Comparison of ENCODE assay signal across 2 cellular contexts in the genomic region with DNA sequence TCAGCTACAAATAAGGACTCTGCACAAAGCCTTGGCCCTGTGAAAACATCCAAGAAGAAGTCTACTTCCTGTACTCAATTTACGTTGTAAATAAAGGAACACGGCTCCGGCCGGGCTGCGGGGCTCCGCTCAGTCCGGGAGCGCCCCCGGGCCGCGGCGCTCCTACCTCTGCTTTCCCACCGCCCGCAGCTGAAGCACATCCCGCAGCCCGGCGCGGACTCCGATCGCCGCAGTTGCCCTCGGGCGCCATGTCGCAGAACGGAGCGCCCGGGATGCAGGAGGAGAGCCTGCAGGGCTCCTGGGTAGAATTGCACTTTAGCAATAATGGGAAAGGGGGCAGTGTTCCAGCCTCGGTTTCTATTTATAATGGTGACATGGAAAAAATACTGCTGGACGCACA.
TF ChIP-seq lines count a peak whose summit lies in the region.

No MANE protein-coding gene starts in this region.

TF ChIP-seq in SK-N-SH, 30 proteins besides CTCF, POLR2A, EP300 and RAD21 (continued from another document):
- TF ChIP-seq, protein P1, sequence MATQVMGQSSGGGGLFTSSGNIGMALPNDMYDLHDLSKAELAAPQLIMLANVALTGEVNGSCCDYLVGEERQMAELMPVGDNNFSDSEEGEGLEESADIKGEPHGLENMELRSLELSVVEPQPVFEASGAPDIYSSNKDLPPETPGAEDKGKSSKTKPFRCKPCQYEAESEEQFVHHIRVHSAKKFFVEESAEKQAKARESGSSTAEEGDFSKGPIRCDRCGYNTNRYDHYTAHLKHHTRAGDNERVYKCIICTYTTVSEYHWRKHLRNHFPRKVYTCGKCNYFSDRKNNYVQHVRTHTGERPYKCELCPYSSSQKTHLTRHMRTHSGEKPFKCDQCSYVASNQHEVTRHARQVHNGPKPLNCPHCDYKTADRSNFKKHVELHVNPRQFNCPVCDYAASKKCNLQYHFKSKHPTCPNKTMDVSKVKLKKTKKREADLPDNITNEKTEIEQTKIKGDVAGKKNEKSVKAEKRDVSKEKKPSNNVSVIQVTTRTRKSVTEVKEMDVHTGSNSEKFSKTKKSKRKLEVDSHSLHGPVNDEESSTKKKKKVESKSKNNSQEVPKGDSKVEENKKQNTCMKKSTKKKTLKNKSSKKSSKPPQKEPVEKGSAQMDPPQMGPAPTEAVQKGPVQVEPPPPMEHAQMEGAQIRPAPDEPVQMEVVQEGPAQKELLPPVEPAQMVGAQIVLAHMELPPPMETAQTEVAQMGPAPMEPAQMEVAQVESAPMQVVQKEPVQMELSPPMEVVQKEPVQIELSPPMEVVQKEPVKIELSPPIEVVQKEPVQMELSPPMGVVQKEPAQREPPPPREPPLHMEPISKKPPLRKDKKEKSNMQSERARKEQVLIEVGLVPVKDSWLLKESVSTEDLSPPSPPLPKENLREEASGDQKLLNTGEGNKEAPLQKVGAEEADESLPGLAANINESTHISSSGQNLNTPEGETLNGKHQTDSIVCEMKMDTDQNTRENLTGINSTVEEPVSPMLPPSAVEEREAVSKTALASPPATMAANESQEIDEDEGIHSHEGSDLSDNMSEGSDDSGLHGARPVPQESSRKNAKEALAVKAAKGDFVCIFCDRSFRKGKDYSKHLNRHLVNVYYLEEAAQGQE (IDR thresholded peaks at IDR 0.05; ENCODE audit: low read depth, low read length), result no peak
- TF ChIP-seq FOXM1 (IDR thresholded peaks at IDR 0.05; ENCODE audit: low read depth), result no peak
- no peak for TF ChIP-seq SIN3A (IDR thresholded peaks at IDR 0.05; ENCODE audit: borderline replicate concordance, low read depth, low read length)
- TF ChIP-seq TAF1 (IDR thresholded peaks at IDR 0.05; ENCODE audit: borderline replicate concordance, low read depth, low read length), result no peak
- TF ChIP-seq, protein P2, sequence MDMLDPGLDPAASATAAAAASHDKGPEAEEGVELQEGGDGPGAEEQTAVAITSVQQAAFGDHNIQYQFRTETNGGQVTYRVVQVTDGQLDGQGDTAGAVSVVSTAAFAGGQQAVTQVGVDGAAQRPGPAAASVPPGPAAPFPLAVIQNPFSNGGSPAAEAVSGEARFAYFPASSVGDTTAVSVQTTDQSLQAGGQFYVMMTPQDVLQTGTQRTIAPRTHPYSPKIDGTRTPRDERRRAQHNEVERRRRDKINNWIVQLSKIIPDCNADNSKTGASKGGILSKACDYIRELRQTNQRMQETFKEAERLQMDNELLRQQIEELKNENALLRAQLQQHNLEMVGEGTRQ (IDR thresholded peaks at IDR 0.05; ENCODE audit: borderline replicate concordance, low read depth, low read length), result no peak
- TF ChIP-seq, protein P3, sequence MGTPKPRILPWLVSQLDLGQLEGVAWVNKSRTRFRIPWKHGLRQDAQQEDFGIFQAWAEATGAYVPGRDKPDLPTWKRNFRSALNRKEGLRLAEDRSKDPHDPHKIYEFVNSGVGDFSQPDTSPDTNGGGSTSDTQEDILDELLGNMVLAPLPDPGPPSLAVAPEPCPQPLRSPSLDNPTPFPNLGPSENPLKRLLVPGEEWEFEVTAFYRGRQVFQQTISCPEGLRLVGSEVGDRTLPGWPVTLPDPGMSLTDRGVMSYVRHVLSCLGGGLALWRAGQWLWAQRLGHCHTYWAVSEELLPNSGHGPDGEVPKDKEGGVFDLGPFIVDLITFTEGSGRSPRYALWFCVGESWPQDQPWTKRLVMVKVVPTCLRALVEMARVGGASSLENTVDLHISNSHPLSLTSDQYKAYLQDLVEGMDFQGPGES (IDR thresholded peaks at IDR 0.05; ENCODE audit: low read depth, low read length), result no peak
- TF ChIP-seq FOSL2 (IDR thresholded peaks at IDR 0.05; ENCODE audit: borderline replicate concordance, low read depth), result no peak
- no peak for TF ChIP-seq ELF1 (IDR thresholded peaks at IDR 0.05)
- TF ChIP-seq RCOR1 (IDR thresholded peaks at IDR 0.05; ENCODE audit: low read length), result no peak
- TF ChIP-seq JUND (IDR thresholded peaks at IDR 0.05), result no peak
- TF ChIP-seq, protein P4, sequence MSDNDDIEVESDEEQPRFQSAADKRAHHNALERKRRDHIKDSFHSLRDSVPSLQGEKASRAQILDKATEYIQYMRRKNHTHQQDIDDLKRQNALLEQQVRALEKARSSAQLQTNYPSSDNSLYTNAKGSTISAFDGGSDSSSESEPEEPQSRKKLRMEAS (IDR thresholded peaks at IDR 0.05; ENCODE audit: low read depth), result no peak

TF ChIP-seq in SK-N-SH treated with all-trans-retinoic acid at 6 μM for 48 hours, 23 proteins besides CTCF, POLR2A, EP300 and RAD21 (continued from another document):
- TF ChIP-seq, protein P5, sequence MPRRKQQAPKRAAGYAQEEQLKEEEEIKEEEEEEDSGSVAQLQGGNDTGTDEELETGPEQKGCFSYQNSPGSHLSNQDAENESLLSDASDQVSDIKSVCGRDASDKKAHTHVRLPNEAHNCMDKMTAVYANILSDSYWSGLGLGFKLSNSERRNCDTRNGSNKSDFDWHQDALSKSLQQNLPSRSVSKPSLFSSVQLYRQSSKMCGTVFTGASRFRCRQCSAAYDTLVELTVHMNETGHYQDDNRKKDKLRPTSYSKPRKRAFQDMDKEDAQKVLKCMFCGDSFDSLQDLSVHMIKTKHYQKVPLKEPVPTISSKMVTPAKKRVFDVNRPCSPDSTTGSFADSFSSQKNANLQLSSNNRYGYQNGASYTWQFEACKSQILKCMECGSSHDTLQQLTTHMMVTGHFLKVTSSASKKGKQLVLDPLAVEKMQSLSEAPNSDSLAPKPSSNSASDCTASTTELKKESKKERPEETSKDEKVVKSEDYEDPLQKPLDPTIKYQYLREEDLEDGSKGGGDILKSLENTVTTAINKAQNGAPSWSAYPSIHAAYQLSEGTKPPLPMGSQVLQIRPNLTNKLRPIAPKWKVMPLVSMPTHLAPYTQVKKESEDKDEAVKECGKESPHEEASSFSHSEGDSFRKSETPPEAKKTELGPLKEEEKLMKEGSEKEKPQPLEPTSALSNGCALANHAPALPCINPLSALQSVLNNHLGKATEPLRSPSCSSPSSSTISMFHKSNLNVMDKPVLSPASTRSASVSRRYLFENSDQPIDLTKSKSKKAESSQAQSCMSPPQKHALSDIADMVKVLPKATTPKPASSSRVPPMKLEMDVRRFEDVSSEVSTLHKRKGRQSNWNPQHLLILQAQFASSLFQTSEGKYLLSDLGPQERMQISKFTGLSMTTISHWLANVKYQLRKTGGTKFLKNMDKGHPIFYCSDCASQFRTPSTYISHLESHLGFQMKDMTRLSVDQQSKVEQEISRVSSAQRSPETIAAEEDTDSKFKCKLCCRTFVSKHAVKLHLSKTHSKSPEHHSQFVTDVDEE (CRISPR knock-in tag; IDR thresholded peaks at IDR 0.05), result no peak
- TF ChIP-seq TOX (CRISPR knock-in tag; IDR thresholded peaks at IDR 0.05; ENCODE audit: borderline replicate concordance) (no peak), ZNF565 (CRISPR knock-in tag; conservative IDR thresholded peaks at IDR 0.05; ENCODE audit: low read depth) (no peak), SNAI2 (CRISPR knock-in tag; IDR thresholded peaks at IDR 0.05) (no peak), RARB (CRISPR knock-in tag; IDR thresholded peaks at IDR 0.05) (no peak), PPARA (CRISPR knock-in tag; IDR thresholded peaks at IDR 0.05; ENCODE audit: borderline replicate concordance) (no peak), ZFP3 (CRISPR knock-in tag; IDR thresholded peaks at IDR 0.05) (no peak), ISL1 (CRISPR knock-in tag; IDR thresholded peaks at IDR 0.05) (no peak), CSDC2 (CRISPR knock-in tag; IDR thresholded peaks at IDR 0.05) (no peak), BACH2 (CRISPR knock-in tag; IDR thresholded peaks at IDR 0.05; ENCODE audit: borderline replicate concordance) (no peak), ZNF70 (CRISPR knock-in tag; IDR thresholded peaks at IDR 0.05) (no peak), OSR1 (CRISPR knock-in tag; IDR thresholded peaks at IDR 0.05) (no peak), ARNTL (CRISPR knock-in tag; IDR thresholded peaks at IDR 0.05; ENCODE audit: borderline replicate concordance, low read depth) (no peak), ESRRG (CRISPR knock-in tag; IDR thresholded peaks at IDR 0.05) (no peak)
- TF ChIP-seq, protein P6, sequence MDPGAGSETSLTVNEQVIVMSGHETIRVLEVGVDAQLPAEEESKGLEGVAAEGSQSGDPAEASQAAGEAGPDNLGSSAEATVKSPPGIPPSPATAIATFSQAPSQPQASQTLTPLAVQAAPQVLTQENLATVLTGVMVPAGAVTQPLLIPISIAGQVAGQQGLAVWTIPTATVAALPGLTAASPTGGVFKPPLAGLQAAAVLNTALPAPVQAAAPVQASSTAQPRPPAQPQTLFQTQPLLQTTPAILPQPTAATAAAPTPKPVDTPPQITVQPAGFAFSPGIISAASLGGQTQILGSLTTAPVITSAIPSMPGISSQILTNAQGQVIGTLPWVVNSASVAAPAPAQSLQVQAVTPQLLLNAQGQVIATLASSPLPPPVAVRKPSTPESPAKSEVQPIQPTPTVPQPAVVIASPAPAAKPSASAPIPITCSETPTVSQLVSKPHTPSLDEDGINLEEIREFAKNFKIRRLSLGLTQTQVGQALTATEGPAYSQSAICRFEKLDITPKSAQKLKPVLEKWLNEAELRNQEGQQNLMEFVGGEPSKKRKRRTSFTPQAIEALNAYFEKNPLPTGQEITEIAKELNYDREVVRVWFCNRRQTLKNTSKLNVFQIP (CRISPR knock-in tag; IDR thresholded peaks at IDR 0.05; ENCODE audit: borderline replicate concordance, low read depth), result no peak
- TF ChIP-seq, protein P7, sequence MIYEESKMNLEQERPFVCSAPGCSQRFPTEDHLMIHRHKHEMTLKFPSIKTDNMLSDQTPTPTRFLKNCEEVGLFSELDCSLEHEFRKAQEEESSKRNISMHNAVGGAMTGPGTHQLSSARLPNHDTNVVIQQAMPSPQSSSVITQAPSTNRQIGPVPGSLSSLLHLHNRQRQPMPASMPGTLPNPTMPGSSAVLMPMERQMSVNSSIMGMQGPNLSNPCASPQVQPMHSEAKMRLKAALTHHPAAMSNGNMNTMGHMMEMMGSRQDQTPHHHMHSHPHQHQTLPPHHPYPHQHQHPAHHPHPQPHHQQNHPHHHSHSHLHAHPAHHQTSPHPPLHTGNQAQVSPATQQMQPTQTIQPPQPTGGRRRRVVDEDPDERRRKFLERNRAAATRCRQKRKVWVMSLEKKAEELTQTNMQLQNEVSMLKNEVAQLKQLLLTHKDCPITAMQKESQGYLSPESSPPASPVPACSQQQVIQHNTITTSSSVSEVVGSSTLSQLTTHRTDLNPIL (CRISPR knock-in tag; IDR thresholded peaks at IDR 0.05; ENCODE audit: low read depth), result no peak
